26 cellular contexts compared by ENCODE assay signal in the genomic region with DNA sequence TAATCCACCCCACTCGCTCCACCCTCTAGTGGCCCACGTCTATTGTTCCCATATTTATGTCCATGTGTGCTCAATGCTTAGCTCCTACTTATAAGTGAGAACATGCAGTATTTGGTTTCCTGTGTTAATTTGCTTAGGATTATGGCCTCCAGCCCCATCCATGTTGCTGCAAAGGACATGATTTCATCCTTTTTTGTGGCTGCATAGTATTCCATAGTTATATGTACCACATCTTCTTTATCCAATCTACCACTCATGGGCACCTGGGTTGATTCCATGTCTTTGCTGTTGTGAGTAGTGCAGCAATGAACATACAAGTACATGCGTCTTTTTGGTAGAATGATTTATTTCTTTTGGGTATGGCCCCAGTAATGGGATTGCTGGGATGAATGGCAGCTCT.
"Had no signal": no experiment of that assay in that cellular context is flagged by ENCODE, and none has a peak within 500 bp of the region (broad histone marks: within the 10 kb centered on the region; RNA-seq: fewer than 3 reads in every experiment).

No MANE protein-coding gene starts in this region.

- H3K4me1 ChIP-seq: stomach, suprapubic skin, testis, thyroid gland, tibial artery, tibial nerve, transverse colon, upper lobe of left lung, upper lobe of right lung, uterus, vagina had no signal

- DNase-seq: stimulated activated CD4-positive, alpha-beta T cell treated with anti-CD3 and anti-CD28 coated beads, Interleukin-2, amount 100 ng/mL, for 48 hours; stimulated activated CD4-positive, alpha-beta T cell treated with anti-CD3 and anti-CD28 coated beads, Interleukin-4, amount 100 ng/mL, for 1 hour; stimulated activated CD4-positive, alpha-beta T cell treated with anti-CD3 and anti-CD28 coated beads, Interleukin-4, amount 100 ng/mL, for 24 hours; stimulated activated CD4-positive, alpha-beta T cell treated with anti-CD3 and anti-CD28 coated beads, Interleukin-4, amount 100 ng/mL, for 4 hours; stimulated activated CD8-positive, alpha-beta memory T cell treated with anti-CD3 and anti-CD28 coated beads, Interleukin-4, amount 100 ng/mL, for 48 hours; stimulated activated naive B cell treated with anti-CD40 and anti-IgM and Interleukin-4, amounts not matched to agents 10 μg/mL and 1 μg/mL and 100 μg/mL, for 72 hours; stimulated activated naive CD4-positive, alpha-beta T cell; stimulated activated naive CD4-positive, alpha-beta T cell treated with Interleukin-2 at 50 U/mL for 16 hours; stimulated activated naive CD8-positive, alpha-beta T cell treated with anti-CD3 and anti-CD28 coated beads, Interleukin-15, amount 100 ng/mL, for 72 hours; stimulated activated naive CD8-positive, alpha-beta T cell treated with anti-CD3 and anti-CD28 coated beads, Interleukin-15, Interleukin-2, amounts not matched to agents 100 U/mL and 50 U/mL, for 24 hours; stomach; substantia nigra; testis; thyroid gland; tibial artery; transverse colon; trophoblast cell; upper lobe of left lung; upper lobe of right lung; uterus had no signal

- H3K9me3 ChIP-seq: testis, thyroid gland, uterus had no signal

- H3K36me3 ChIP-seq: stomach, suprapubic skin, thoracic aorta, thyroid gland, tibial artery, tibial nerve, transverse colon, upper lobe of left lung, upper lobe of right lung, uterus, vagina had no signal

- ATAC-seq: stimulated activated effector memory CD8-positive, alpha-beta T cell treated with anti-CD3 and anti-CD28 coated beads, Interleukin-12 subunit alpha, Interleukin-12 subunit beta, amount 100 ng/mL, for 72 hours; stimulated activated memory B cell treated with anti-CD40 and anti-IgM and Interleukin-4, amounts not matched to agents 10 μg/mL and 1 μg/mL and 100 μg/mL, for 72 hours; stimulated activated naive B cell treated with anti-CD40 and anti-IgM and Interleukin-4, amounts not matched to agents 10 μg/mL and 1 μg/mL and 100 μg/mL, for 72 hours; stimulated activated naive CD8-positive, alpha-beta T cell treated with anti-CD3 and anti-CD28 coated beads, Interleukin-15, amount 100 ng/mL, for 72 hours; stimulated activated naive CD8-positive, alpha-beta T cell treated with anti-CD3 and anti-CD28 coated beads, Interleukin-15, Interleukin-2, amounts not matched to agents 100 U/mL and 50 U/mL, for 24 hours; upper lobe of right lung had no signal

- H3K4me3 ChIP-seq: stomach, suprapubic skin, testis, thoracic aorta, thyroid gland, tibial artery, tibial nerve, transverse colon, upper lobe of left lung, upper lobe of right lung, uterus, vagina had no signal

- H3K27ac ChIP-seq: stomach, suprapubic skin, testis, thoracic aorta, thyroid gland, tibial artery, tibial nerve, transverse colon, upper lobe of left lung, upper lobe of right lung, uterus, vagina had no signal

- H3K27me3 ChIP-seq: stomach, suprapubic skin, testis, thyroid gland, tibial artery, tibial nerve, transverse colon, upper lobe of left lung, upper lobe of right lung, uterus, vagina had no signal
